ENCODE assay signal across 9 cellular contexts in the genomic region with DNA sequence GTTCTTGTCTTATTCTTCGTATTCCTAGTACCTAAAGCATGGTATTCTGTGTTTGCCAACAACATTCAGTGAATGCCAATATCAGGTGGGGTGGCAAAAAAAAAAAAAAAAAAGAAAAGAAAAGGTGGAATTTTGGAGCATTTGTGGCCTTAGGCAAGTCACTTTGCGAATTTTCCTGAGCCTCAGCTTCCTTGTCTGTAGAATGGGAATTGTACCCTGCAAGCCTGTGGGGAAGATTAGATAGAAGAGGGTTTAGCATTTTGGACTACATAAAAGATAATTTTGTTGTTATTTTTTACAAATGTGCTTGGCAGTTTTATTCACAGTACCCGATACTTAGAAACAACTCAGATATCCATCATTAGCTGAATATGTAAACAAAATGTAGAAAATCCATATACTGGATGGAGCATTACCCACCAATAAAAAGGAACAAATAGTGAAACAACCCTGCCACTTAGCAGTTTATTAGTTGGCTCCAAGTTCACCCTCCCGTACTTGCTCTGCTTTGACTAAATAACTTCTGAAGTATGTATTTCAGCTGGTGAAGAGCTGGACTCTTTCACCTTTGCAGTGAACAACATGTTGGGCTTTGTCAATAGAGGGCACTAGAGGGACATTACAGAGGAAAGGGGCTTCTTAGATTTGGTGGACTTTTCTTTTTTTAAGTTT. TPM values are rescaled to one million over a fixed set of nuclear protein-coding genes. Genes with fewer than 3 reads are reported as not detected.
A peak's percentile ranks its signal among the peaks of the same experiment; 100 is the strongest.
DNase-seq lines count a peak whose midpoint lies in the region; ATAC-seq and TF ChIP-seq lines count a peak whose summit lies in the region.
"Had no signal": no experiment of that assay in that cellular context is flagged by ENCODE, and none has a peak within 500 bp of the region (broad histone marks: within the 10 kb centered on the region; RNA-seq: fewer than 3 reads in every experiment).

No MANE protein-coding gene starts in this region.

- DNase-seq in DMS53 (lab: John Stamatoyannopoulos, UW) (peak; percentile 58), DMS53 treated with DMSO at 0.1 percent for 48 hours (lab: John Stamatoyannopoulos, UW; ENCODE audit: unreplicated experiment) (no peak), Right ventricle myocardium superior (no peak), NCI-H2171 treated with DMSO at 0.1 percent for 48 hours (lab: John Stamatoyannopoulos, UW) (no peak)
- DNase-seq in stimulated activated naive CD8-positive, alpha-beta T cell treated with anti-CD3 and anti-CD28 coated beads, Interleukin-15, Interleukin-2, amounts not matched to agents 100 U/mL and 50 U/mL, for 24 hours = no peak
- no peak for DNase-seq in stimulated activated CD4-positive, alpha-beta T cell treated with anti-CD3 and anti-CD28 coated beads, Interleukin-15, amount 100 ng/mL, for 24 hours

- intact Hi-C loops in Right ventricle myocardium superior (cut with DNase I) = no loop called here

- ATAC-seq in HG03565 (IDR thresholded peaks at IDR 0.05; ENCODE audit: unreplicated experiment) = peak; percentile 33
- ATAC-seq in Right ventricle myocardium superior (ENCODE audit: poor library complexity) = peak; percentile 43
- ATAC-seq in stimulated activated naive CD8-positive, alpha-beta T cell treated with anti-CD3 and anti-CD28 coated beads, Interleukin-15, Interleukin-2, amounts not matched to agents 100 U/mL and 50 U/mL, for 24 hours = peak; percentile 47

- peak; percentile 68 for TF ChIP-seq CTCF in WI38 (IDR thresholded peaks at IDR 0.05; ENCODE audit: low read depth, low read length)

- no peak overlapping the region for H3K4me3 ChIP-seq in WI38 (ENCODE audit: low read depth, low read length)
- H3K4me3 ChIP-seq: BLaER1 treated with 17β-estradiol and CSF1 and Interleukin-3, amounts not matched to agents 10 nM and 100 nM had no signal

RNA-seq across cellular contexts. Expression of gene UBE2D2, which starts 13.6 kb away (rescaled TPM):
- 114 TPM for total RNA-seq in Right ventricle myocardium superior
